8 cellular contexts compared by ENCODE assay signal in genomic region chr3:51669241-51670052, GRCh38. TPM values are rescaled to one million over a fixed set of nuclear protein-coding genes. Genes with fewer than 3 reads are reported as not detected.
DNase-seq lines count a peak whose midpoint lies in the region; ATAC-seq, FAIRE-seq and TF ChIP-seq lines count a peak whose summit lies in the region.

No MANE protein-coding gene starts in this region.

- peaks cover 46% of the 10 kb centered on the region for H3K4me1 Mint-ChIP-seq in activated CD4-positive, alpha-beta T cell treated with anti-CD3 and anti-CD28 coated beads, Interleukin-2, amount 10 ng/mL, durations not matched to agents 24 days and 14 days

- no peak overlapping the region for H3K27ac ChIP-seq in coronary artery
- H3K27ac ChIP-seq in left lung = peak overlapping the region in 1 of 2 donors; percentile 95

- no peaks in the 10 kb centered on the region for H3K9me3 Mint-ChIP-seq in activated CD4-positive, alpha-beta T cell treated with anti-CD3 and anti-CD28 coated beads, Interleukin-2, amount 10 ng/mL, durations not matched to agents 24 days and 14 days

- FAIRE-seq in H54 (lab: Jason Lieb, UNC) = peak; percentile 86

- intact Hi-C loops in activated CD4-positive, alpha-beta T cell treated with anti-CD3 and anti-CD28 coated beads, Interleukin-2, amount 10 ng/mL, durations not matched to agents 24 days and 14 days (cut with micrococcal nuclease) = loop anchor here (1.0 to 5.0 kb wide), 3 partner anchors 167 to 388 kb away; partner anchors contain the start of genes DUSP7 and RBM15B
- intact Hi-C loops in left lung (cut with DNase I) = no loop called here

- TF ChIP-seq CTCF in coronary artery (IDR thresholded peaks at IDR 0.05) = peak; percentile 87
- peak; percentile 95 to 99 for TF ChIP-seq CTCF in left lung (IDR thresholded peaks at IDR 0.05)

- H3K36me3 Mint-ChIP-seq in activated CD4-positive, alpha-beta T cell treated with anti-CD3 and anti-CD28 coated beads, Interleukin-2, amount 10 ng/mL, durations not matched to agents 24 days and 14 days (ENCODE audit: low read depth) = peaks cover 6% of the 10 kb centered on the region

- no peaks in the 10 kb centered on the region for H3K9me3 ChIP-seq in left lung

- no peaks in the 10 kb centered on the region for H3K27me3 Mint-ChIP-seq in activated CD4-positive, alpha-beta T cell treated with anti-CD3 and anti-CD28 coated beads, Interleukin-2, amount 10 ng/mL, durations not matched to agents 24 days and 14 days

- H3K4me3 ChIP-seq in coronary artery (no peak overlapping the region), left lung (no peak overlapping the region)

- TF ChIP-seq POLR2A in H54 (IDR thresholded peaks at IDR 0.05; ENCODE audit: low read depth, low read length) = no peak

- DNase-seq in C1 segment of cervical spinal cord (lab: John Stamatoyannopoulos, UW) (peak in 12 of 14 donors; percentile 10 to 67 (median 41)), H54 (ENCODE audit: insufficient read length, low spot score) (peak; percentile 76), NCI-H460 (ENCODE audit: extremely low read depth, low read depth) (peak; percentile 67), coronary artery (ENCODE audit: low spot score) (peak; percentile 85), left lung (peak; percentile 84 to 96)
- peak; percentile 95 for DNase-seq in activated CD4-positive, alpha-beta T cell treated with anti-CD3 and anti-CD28 coated beads, Interleukin-2, amount 10 ng/mL, durations not matched to agents 24 days and 14 days
- peak; percentile 82 for DNase-seq in stimulated activated CD4-positive, alpha-beta T cell treated with anti-CD3 and anti-CD28 coated beads, Interleukin-4, amount 100 ng/mL, for 1 hour

- H3K36me3 ChIP-seq in left lung = peaks cover 0 to 3% of the 10 kb centered on the region in 2 donors

- peak; percentile 67 for ATAC-seq in left lung
- ATAC-seq in HG02840 (IDR thresholded peaks at IDR 0.05; ENCODE audit: low FRiP score, unreplicated experiment) = no peak

- H3K4me1 ChIP-seq in left lung = peaks cover 12 to 44% of the 10 kb centered on the region in 2 donors

- peak overlapping the region; percentile 86 for H3K27ac Mint-ChIP-seq in activated CD4-positive, alpha-beta T cell treated with anti-CD3 and anti-CD28 coated beads, Interleukin-2, amount 10 ng/mL, durations not matched to agents 24 days and 14 days

- no peaks in the 10 kb centered on the region for H3K27me3 ChIP-seq in left lung

- H3K4me3 Mint-ChIP-seq in activated CD4-positive, alpha-beta T cell treated with anti-CD3 and anti-CD28 coated beads, Interleukin-2, amount 10 ng/mL, durations not matched to agents 24 days and 14 days = peak overlapping the region; percentile 93

RNA-seq across cellular contexts. Expression of gene TEX264, which starts 1.6 kb away (rescaled TPM):
- total RNA-seq in NCI-H460 (2014; rRNA removed; shearing (Covaris generic)) = 24.7 and 33.1 TPM in 2 replicates
- 29.5 and 43.0 TPM in 2 replicates for polyA plus RNA-seq in NCI-H460 (2014; cell fraction: nucleus; rRNA removed)
- 45.6 and 47.0 TPM in 2 replicates for total RNA-seq in activated CD4-positive, alpha-beta T cell treated with anti-CD3 and anti-CD28 coated beads, Interleukin-2, amount 10 ng/mL, durations not matched to agents 24 days and 14 days
- total RNA-seq in left lung = 10 to 100 TPM; 48.7 to 50.4 TPM

RNA-seq across cellular contexts. Expression of gene GRM2, which starts 37.4 kb away (rescaled TPM):
- 0.06 and 0.15 TPM in 2 replicates for total RNA-seq in NCI-H460 (2014; rRNA removed; shearing (Covaris generic))
- polyA plus RNA-seq in NCI-H460 (2014; cell fraction: nucleus; rRNA removed) = not detected in 2 replicates
- 0.24 and 0.86 TPM in 2 replicates for total RNA-seq in activated CD4-positive, alpha-beta T cell treated with anti-CD3 and anti-CD28 coated beads, Interleukin-2, amount 10 ng/mL, durations not matched to agents 24 days and 14 days
- under 1 TPM; 0.21 to 0.61 TPM for total RNA-seq in left lung

Comparison
In these comparisons a context has a peak if more than half of its experiments do, and no peak if none do; other contexts are left out.
1. DNase-seq: peak in every context shown above with its lines; median percentile 95 in activated CD4-positive, alpha-beta T cell treated with anti-CD3 and anti-CD28 coated beads, Interleukin-2, amount 10 ng/mL, durations not matched to agents 24 days and 14 days; 90 in left lung; 85 in coronary artery; 82 in stimulated activated CD4-positive, alpha-beta T cell treated with anti-CD3 and anti-CD28 coated beads, Interleukin-4, amount 100 ng/mL, for 1 hour; 76 in H54; 67 in NCI-H460; 41 in C1 segment of cervical spinal cord.